ENCODE assay signal across 11 cellular contexts in genomic region chr3:10845839-10846656, GRCh38. TPM values are rescaled to one million over a fixed set of nuclear protein-coding genes. Genes with fewer than 3 reads are reported as not detected.
A peak's percentile ranks its signal among the peaks of the same experiment; 100 is the strongest.
DNase-seq lines count a peak whose midpoint lies in the region; ATAC-seq lines count a peak whose summit lies in the region.
"Had no signal": no experiment of that assay in that cellular context is flagged by ENCODE, and none has a peak within 500 bp of the region (broad histone marks: within the 10 kb centered on the region; RNA-seq: fewer than 3 reads in every experiment).

No MANE protein-coding gene starts in this region.

- intact Hi-C loops in activated CD4-positive, alpha-beta T cell treated with anti-CD3 and anti-CD28 coated beads, Interleukin-2, amount 10 ng/mL, durations not matched to agents 24 days and 14 days (cut with micrococcal nuclease), result no loop called here

- no peaks in the 10 kb centered on the region for H3K9me3 Mint-ChIP-seq in activated CD4-positive, alpha-beta T cell treated with anti-CD3 and anti-CD28 coated beads, Interleukin-2, amount 10 ng/mL, durations not matched to agents 24 days and 14 days
- H3K9me3 Mint-ChIP-seq in stimulated activated naive B cell treated with anti-CD40 and anti-IgM and Interleukin-4, amounts not matched to agents 10 μg/mL and 1 μg/mL and 100 μg/mL, for 72 hours, result no peaks in the 10 kb centered on the region

- DNase-seq in activated CD4-positive, alpha-beta T cell treated with anti-CD3 and anti-CD28 coated beads for 48 hours, result peak; percentile 16
- DNase-seq in activated CD4-positive, alpha-beta T cell treated with anti-CD3 and anti-CD28 coated beads, Interleukin-2, amount 10 ng/mL, durations not matched to agents 24 days and 14 days, result no peak
- peak; percentile 73 for DNase-seq in SKM-1 (lab: John Stamatoyannopoulos, UW; ENCODE audit: unreplicated experiment)
- DNase-seq in stimulated activated naive B cell treated with anti-CD40 and anti-IgM and Interleukin-4, amounts not matched to agents 10 μg/mL and 1 μg/mL and 100 μg/mL, for 72 hours, result peak; percentile 57
- no peak for DNase-seq in GF-D8 (lab: John Stamatoyannopoulos, UW)
- no peak for DNase-seq in NCI-H1436 treated with DMSO at 0.1 percent for 48 hours (lab: John Stamatoyannopoulos, UW)
- DNase-seq: HCEC 1CT had no signal

- no peaks in the 10 kb centered on the region for H3K36me3 Mint-ChIP-seq in activated CD4-positive, alpha-beta T cell treated with anti-CD3 and anti-CD28 coated beads, Interleukin-2, amount 10 ng/mL, durations not matched to agents 24 days and 14 days (ENCODE audit: low read depth)
- H3K36me3 Mint-ChIP-seq in stimulated activated naive B cell treated with anti-CD40 and anti-IgM and Interleukin-4, amounts not matched to agents 10 μg/mL and 1 μg/mL and 100 μg/mL, for 72 hours, result no peaks in the 10 kb centered on the region

- H3K4me3 Mint-ChIP-seq in activated CD4-positive, alpha-beta T cell treated with anti-CD3 and anti-CD28 coated beads, Interleukin-2, amount 10 ng/mL, durations not matched to agents 24 days and 14 days, result no peak overlapping the region
- H3K4me3 Mint-ChIP-seq in stimulated activated naive B cell treated with anti-CD40 and anti-IgM and Interleukin-4, amounts not matched to agents 10 μg/mL and 1 μg/mL and 100 μg/mL, for 72 hours, result no peak overlapping the region

- peak; percentile 61 for ATAC-seq in HG03108 (IDR thresholded peaks at IDR 0.05; ENCODE audit: unreplicated experiment)
- peak; percentile 92 to 95 for ATAC-seq in stimulated activated naive B cell treated with anti-CD40 and anti-IgM and Interleukin-4, amounts not matched to agents 10 μg/mL and 1 μg/mL and 100 μg/mL, for 72 hours (replicated peaks)
- ATAC-seq in GM18907 (IDR thresholded peaks at IDR 0.05; ENCODE audit: unreplicated experiment), result no peak

- no peaks in the 10 kb centered on the region for H3K4me1 Mint-ChIP-seq in activated CD4-positive, alpha-beta T cell treated with anti-CD3 and anti-CD28 coated beads, Interleukin-2, amount 10 ng/mL, durations not matched to agents 24 days and 14 days
- H3K4me1 Mint-ChIP-seq in stimulated activated naive B cell treated with anti-CD40 and anti-IgM and Interleukin-4, amounts not matched to agents 10 μg/mL and 1 μg/mL and 100 μg/mL, for 72 hours, result peaks cover 10 to 26% of the 10 kb centered on the region in 2 donors

- H3K27ac Mint-ChIP-seq in activated CD4-positive, alpha-beta T cell treated with anti-CD3 and anti-CD28 coated beads, Interleukin-2, amount 10 ng/mL, durations not matched to agents 24 days and 14 days, result no peak overlapping the region
- H3K27ac Mint-ChIP-seq in stimulated activated naive B cell treated with anti-CD40 and anti-IgM and Interleukin-4, amounts not matched to agents 10 μg/mL and 1 μg/mL and 100 μg/mL, for 72 hours, result no peak overlapping the region

- no peaks in the 10 kb centered on the region for H3K27me3 Mint-ChIP-seq in activated CD4-positive, alpha-beta T cell treated with anti-CD3 and anti-CD28 coated beads, Interleukin-2, amount 10 ng/mL, durations not matched to agents 24 days and 14 days
- peaks cover 30 to 32% of the 10 kb centered on the region in 2 donors for H3K27me3 Mint-ChIP-seq in stimulated activated naive B cell treated with anti-CD40 and anti-IgM and Interleukin-4, amounts not matched to agents 10 μg/mL and 1 μg/mL and 100 μg/mL, for 72 hours

RNA-seq across cellular contexts. Expression of gene SLC6A11, which starts 30.0 kb away (rescaled TPM):
- not detected in 2 replicates for total RNA-seq in activated CD4-positive, alpha-beta T cell treated with anti-CD3 and anti-CD28 coated beads, Interleukin-2, amount 10 ng/mL, durations not matched to agents 24 days and 14 days
- total RNA-seq: dermis microvascular lymphatic vessel endothelial cell, myocyte had no signal

Comparison
In these comparisons a context has a peak if more than half of its experiments do, and no peak if none do; other contexts are left out.
1. DNase-seq: peak in activated CD4-positive, alpha-beta T cell treated with anti-CD3 and anti-CD28 coated beads for 48 hours (single experiment), SKM-1 (single experiment) and stimulated activated naive B cell treated with anti-CD40 and anti-IgM and Interleukin-4, amounts not matched to agents 10 μg/mL and 1 μg/mL and 100 μg/mL, for 72 hours (single experiment); none in activated CD4-positive, alpha-beta T cell treated with anti-CD3 and anti-CD28 coated beads, Interleukin-2, amount 10 ng/mL, durations not matched to agents 24 days and 14 days (single experiment), GF-D8 (single experiment) and NCI-H1436 treated with DMSO at 0.1 percent for 48 hours (single experiment).